15 cellular contexts compared by ENCODE assay signal in the genomic region with DNA sequence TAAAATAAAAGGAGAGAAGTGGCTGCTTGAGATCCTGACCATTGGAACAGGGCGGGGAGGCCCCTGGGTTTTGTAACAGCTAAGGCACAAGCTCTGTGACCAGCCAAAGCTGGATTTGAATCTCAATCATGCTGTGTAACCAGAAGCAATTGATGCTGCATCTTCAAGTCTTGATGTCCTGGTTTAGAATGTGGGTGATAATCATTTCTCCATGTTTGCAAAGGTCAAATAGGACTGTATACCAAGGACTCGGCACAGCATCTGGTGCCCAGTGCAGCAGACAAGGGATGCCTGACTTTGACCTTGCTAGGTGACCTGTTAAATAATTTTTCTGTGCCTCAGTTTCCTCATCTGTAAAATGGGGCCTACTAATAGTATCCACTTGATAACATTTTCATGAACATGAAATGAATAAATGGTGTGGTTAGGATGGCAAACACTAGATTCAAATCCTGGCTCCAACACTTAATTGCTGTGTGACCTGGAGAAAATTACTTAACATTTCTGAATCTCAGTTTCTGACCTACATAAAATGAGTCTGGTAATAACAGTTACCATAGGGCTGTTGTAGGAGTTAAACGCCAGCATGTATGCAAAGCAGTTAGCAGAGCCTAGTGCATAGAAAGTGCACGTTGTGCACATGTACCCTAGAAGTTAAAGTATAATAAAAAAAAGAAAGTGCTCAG. TPM values are rescaled to one million over a fixed set of nuclear protein-coding genes. Genes with fewer than 3 reads are reported as not detected.
A peak's percentile ranks its signal among the peaks of the same experiment; 100 is the strongest.
DNase-seq lines count a peak whose midpoint lies in the region; ATAC-seq and TF ChIP-seq lines count a peak whose summit lies in the region.
"Had no signal": no experiment of that assay in that cellular context is flagged by ENCODE, and none has a peak within 500 bp of the region (broad histone marks: within the 10 kb centered on the region; RNA-seq: fewer than 3 reads in every experiment).

No MANE protein-coding gene starts in this region.

- H3K36me3 ChIP-seq in HEK293 (ENCODE audit: control insufficient read depth in 2 of 2, insufficient read depth in 1 of 2, low read length in 2 of 2) = no peaks in the 10 kb centered on the region
- no peaks in the 10 kb centered on the region for H3K36me3 ChIP-seq in PC-9 (ENCODE audit: low read depth)
- H3K36me3 ChIP-seq in transverse colon = no peaks in the 10 kb centered on the region
- H3K36me3 ChIP-seq: BE2C had no signal

- H3K27me3 ChIP-seq in PC-9 (ENCODE audit: insufficient read depth, low read depth) = no peaks in the 10 kb centered on the region
- no peaks in the 10 kb centered on the region for H3K27me3 ChIP-seq in transverse colon

- no peak for ATAC-seq in HG03159 (IDR thresholded peaks at IDR 0.05; ENCODE audit: unreplicated experiment)
- ATAC-seq: HCT116 had no signal

- H3K79me2 ChIP-seq in PC-9 (ENCODE audit: low read depth) = no peaks in the 10 kb centered on the region

- in situ Hi-C loops in transverse colon (cut with MboI; ENCODE audit: low pct_ligation_motif_present in 1 of 4, low pct_unique_long_range_greater_than_20kb in 1 of 4, low sequenced_read_pairs in 3 of 4) = loop anchor here in 2 of 4 donors (25.0 kb wide), 1 partner anchor 521 kb away; no protein-coding TSS in a partner anchor

- no peak for TF ChIP-seq POLR2A in transverse colon (IDR thresholded peaks at IDR 0.05)

- no TSS peak for BruUV-seq in PC-9 (replicated peaks; lab: Mats Ljungman, UMichigan)

- DNase-seq in PC-9 (no peak), epithelial cell of prostate (ENCODE audit: low read depth, low spot score) (no peak), transverse colon (no peak), NCI-H510A treated with DMSO at 0.1 percent for 48 hours (lab: John Stamatoyannopoulos, UW) (no peak)
- no peak for DNase-seq in effector CD8-positive, alpha-beta T cell (lab: John Stamatoyannopoulos, UW)
- DNase-seq: BE2C; CD4-positive, alpha-beta memory T cell; DND-41; GDM1; KBM-7 had no signal

- H3K4me2 ChIP-seq in PC-9 = peak overlapping the region; percentile 66

- intact Hi-C loops in PC-9 (cut with micrococcal nuclease; ENCODE audit: unreplicated experiment) (no loop called here), transverse colon (cut with DNase I; ENCODE audit: low total_unique reads) (no loop called here)

- CTCF ChIA-PET in HEK293 (lab: Yijun Ruan, JAX) = interaction anchor here (2.4 kb wide), 1 partner anchor 12 kb away, joined by 16 read pairs; no protein-coding TSS in a partner anchor
- CTCF ChIA-PET in PC-9 (lab: Charles Lee) = interaction anchor here (0.5 to 0.7 kb wide), 2 partner anchors 16 to 32 kb away, joined by 3 to 4 read pairs; no protein-coding TSS in a partner anchor

- no peak for TF ChIP-seq CTCF in HEK293 (tag by site-specific recombination; IDR thresholded peaks at IDR 0.05)
- no peak for TF ChIP-seq CTCF in PC-9 (conservative IDR thresholded peaks at IDR 0.05)
- no peak for TF ChIP-seq CTCF in transverse colon (IDR thresholded peaks at IDR 0.05)

- POLR2A ChIA-PET in HEK293 (lab: Yijun Ruan, JAX) (no interaction called here), PC-9 (lab: Charles Lee; ENCODE audit: unreplicated experiment) (interaction anchor here (0.5 kb wide), 1 partner anchor 11 kb away, joined by 3 read pairs; no protein-coding TSS in a partner anchor)

- TF ChIP-seq EP300 in transverse colon (IDR thresholded peaks at IDR 0.05; ENCODE audit: low read depth) = no peak

- H4K20me1 ChIP-seq in PC-9 (ENCODE audit: insufficient read depth) = no peaks in the 10 kb centered on the region

- H3K4me1 ChIP-seq in HEK293 (ENCODE audit: control insufficient read depth, insufficient read depth, low read length) (no peaks in the 10 kb centered on the region), PC-9 (replicated peaks; ENCODE audit: insufficient read depth) (peaks cover 79% of the 10 kb centered on the region), transverse colon (peaks cover 3 to 38% (median 23%) of the 10 kb centered on the region in 4 donors)
- H3K4me1 ChIP-seq: BE2C had no signal

- H3K9me2 ChIP-seq in PC-9 (ENCODE audit: insufficient read depth) = 0 out of 2 replicates have a peak, but pooled peaks cover 3% of the 10 kb centered on the region

- H3K27ac ChIP-seq in HEK293 (ENCODE audit: extremely low read depth, low read depth, low read length) (no peak overlapping the region), PC-9 (peak overlapping the region; percentile 97), epithelial cell of prostate (peak overlapping the region; percentile 67), transverse colon (peak overlapping the region; percentile 45 to 80 (median 75))
- H3K27ac ChIP-seq: C4-2B had no signal

- no peak overlapping the region for H2AFZ ChIP-seq in PC-9
- H2AFZ ChIP-seq: GM23248 had no signal

- peaks cover 44% of the 10 kb centered on the region for H3F3A ChIP-seq in PC-9 (ENCODE audit: insufficient read depth, low read depth)

- WGBS in transverse colon (ENCODE audit: low coverage in 1 of 2), 2 donors = 73 to 86% methylated on average over 2 to 4 of the region's 4 CpGs

- H3K4me3 ChIP-seq in HEK293 (ENCODE audit: low read depth, low read length) = no peak overlapping the region
- H3K4me3 ChIP-seq in PC-9 = no peak overlapping the region
- no peak overlapping the region for H3K4me3 ChIP-seq in transverse colon
- H3K4me3 ChIP-seq: GM23248 had no signal

- H3K9me3 ChIP-seq in HEK293 (ENCODE audit: control insufficient read depth, insufficient read depth, low read depth, low read length) (no peaks in the 10 kb centered on the region), PC-9 (ENCODE audit: insufficient read depth, low read depth) (no peaks in the 10 kb centered on the region), transverse colon (no peaks in the 10 kb centered on the region)
- H3K9me3 ChIP-seq: BE2C had no signal

TF ChIP-seq in HEK293, 187 proteins besides CTCF, POLR2A, EP300 and RAD21:
- TF ChIP-seq, protein P1, sequence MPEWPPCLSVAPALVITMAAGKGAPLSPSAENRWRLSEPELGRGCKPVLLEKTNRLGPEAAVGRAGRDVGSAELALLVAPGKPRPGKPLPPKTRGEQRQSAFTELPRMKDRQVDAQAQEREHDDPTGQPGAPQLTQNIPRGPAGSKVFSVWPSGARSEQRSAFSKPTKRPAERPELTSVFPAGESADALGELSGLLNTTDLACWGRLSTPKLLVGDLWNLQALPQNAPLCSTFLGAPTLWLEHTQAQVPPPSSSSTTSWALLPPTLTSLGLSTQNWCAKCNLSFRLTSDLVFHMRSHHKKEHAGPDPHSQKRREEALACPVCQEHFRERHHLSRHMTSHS (tag by site-specific recombination; IDR thresholded peaks at IDR 0.05) = no peak
- TF ChIP-seq ZNF138 (tag by site-specific recombination; IDR thresholded peaks at IDR 0.05; ENCODE audit: borderline replicate concordance) = no peak
- TF ChIP-seq SCRT1 (tag by site-specific recombination; IDR thresholded peaks at IDR 0.05; ENCODE audit: borderline replicate concordance) = no peak
- 0 out of 2 replicates have a peak, but pooled peaks have one; percentile 45 for TF ChIP-seq ZNF768 (tag by site-specific recombination; IDR thresholded peaks at IDR 0.05)
TF ChIP-seq in HEK293: peak in this region for 1.

RNA-seq across cellular contexts. Expression of gene BCAS1, which starts 46.3 kb away (rescaled TPM):
- total RNA-seq in PC-9 (2021) (3.9 and 4.0 TPM in 2 replicates), transverse colon (100 to 1,000 TPM in 2 of 4 donors, 10 to 100 TPM in 2; 68.9 to 127 (median 89.0) TPM)
- total RNA-seq: GM23248 had no signal

RNA-seq across cellular contexts. Expression of gene CYP24A1, which starts 57.1 kb away (rescaled TPM):
- 2.7 and 4.9 TPM in 2 replicates for total RNA-seq in PC-9 (2021)
- total RNA-seq in transverse colon = not detected

Comparison
In these comparisons a context has a peak if more than half of its experiments do, and no peak if none do; other contexts are left out.
1. RNA of gene BCAS1, which starts 46.3 kb away (total RNA-seq): 68.9 to 127 TPM in transverse colon; 3.9 to 4.0 TPM in PC-9; every median in the first group is over 10 times any median in the second.